Comparison of ENCODE assay signal across 9 cellular contexts in the genomic region with DNA sequence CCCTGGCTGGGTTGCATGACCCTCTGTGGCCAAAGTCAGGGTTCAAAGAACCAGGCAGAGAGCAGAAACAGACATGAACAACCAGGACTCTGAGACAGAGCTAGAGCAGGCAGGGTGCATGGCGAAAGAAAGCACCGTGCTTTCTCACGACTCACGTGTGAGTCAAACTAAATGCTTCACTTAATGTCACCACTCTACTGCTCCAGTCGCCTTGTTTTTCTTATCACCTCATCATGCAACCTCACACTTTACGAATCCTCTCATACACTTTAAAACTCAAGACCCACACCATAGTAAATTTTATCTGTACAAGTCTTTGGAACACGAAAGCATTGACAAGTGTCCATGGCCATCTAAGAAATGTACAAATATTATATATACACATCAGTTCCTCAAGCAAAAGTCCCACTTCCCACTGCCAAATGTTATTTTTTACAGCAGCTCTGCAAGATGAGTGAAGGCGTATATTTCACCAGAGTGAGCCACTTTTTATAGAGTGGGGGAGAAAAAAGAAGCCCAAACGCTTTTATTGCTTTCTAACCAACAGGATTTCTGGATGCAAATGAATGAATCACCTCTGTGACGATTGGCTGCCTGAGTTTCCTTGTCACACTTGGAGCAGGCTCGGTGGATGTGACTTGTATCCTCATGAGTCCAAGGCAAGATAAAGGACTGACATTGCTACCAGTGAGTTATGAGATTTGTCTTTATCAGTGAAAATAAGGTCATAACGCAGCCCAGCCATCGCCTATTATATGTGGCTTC. TPM values are rescaled to one million over a fixed set of nuclear protein-coding genes. Genes with fewer than 3 reads are reported as not detected.
DNase-seq lines count a peak whose midpoint lies in the region; ATAC-seq and TF ChIP-seq lines count a peak whose summit lies in the region.
"Had no signal": no experiment of that assay in that cellular context is flagged by ENCODE, and none has a peak within 500 bp of the region (broad histone marks: within the 10 kb centered on the region; RNA-seq: fewer than 3 reads in every experiment).

No MANE protein-coding gene starts in this region.

- H3K4me3 ChIP-seq in IMR-90 (ENCODE audit: insufficient read depth, low read depth, low read length): no peak overlapping the region

- no peak overlapping the region for H2BK15ac ChIP-seq in IMR-90 (ENCODE audit: low read depth, low read length)

- H3K9me1 ChIP-seq in IMR-90 (ENCODE audit: insufficient read depth, low read length): no peaks in the 10 kb centered on the region; the same call in 1 of the 2 replicates

- H2BK5ac ChIP-seq in IMR-90 (ENCODE audit: low read depth, low read length, poor library complexity, severe bottlenecking): no peak overlapping the region

- H2BK20ac ChIP-seq in IMR-90 (ENCODE audit: low read depth, low read length): no peak overlapping the region

- dilution Hi-C loops in IMR-90 (cut with HindIII; ENCODE audit: low sequenced_read_pairs, unreplicated experiment): no loop called here

- H4K8ac ChIP-seq in IMR-90 (ENCODE audit: low read depth in 2 of 2, low read length in 2 of 2): no peak overlapping the region

- H3K14ac ChIP-seq in IMR-90 (replicated peaks; ENCODE audit: low read depth, low read length): no peak overlapping the region

- no peaks in the 10 kb centered on the region for H3K4me1 ChIP-seq in IMR-90 (ENCODE audit: control insufficient read depth, insufficient read depth, low read length)

- no peak overlapping the region for H3K4ac ChIP-seq in IMR-90 (ENCODE audit: low read depth, low read length)

- H3K27me3 ChIP-seq in IMR-90 (ENCODE audit: control insufficient read depth, insufficient read depth, low read length): peaks cover 30% of the 10 kb centered on the region

- WGBS in IMR-90 (ENCODE audit: extremely low coverage in 2 of 2, insufficient read length in 1 of 2), 2 experiments: 6% methylated on average over 5 of the region's 13 CpGs; no CpG with 5 or more reads in 1 of the 2 experiments

- no peak overlapping the region for H2BK120ac ChIP-seq in IMR-90 (ENCODE audit: low read depth, low read length)

- in situ Hi-C loops in IMR-90 (cut with MboI; ENCODE audit: low sequenced_read_pairs) (no loop called here), G401 (cut with HindIII; ENCODE audit: low sequenced_read_pairs) (no loop called here)

- no peak overlapping the region for H3K23ac ChIP-seq in IMR-90 (ENCODE audit: low read depth, low read length)

- no peaks in the 10 kb centered on the region for H4K20me1 ChIP-seq in IMR-90 (ENCODE audit: insufficient read depth, low read length)

- no peak overlapping the region for H2AK5ac ChIP-seq in IMR-90 (ENCODE audit: low read depth, low read length)

- H3K56ac ChIP-seq in IMR-90 (ENCODE audit: extremely low read depth, insufficient read depth, low read length): no peak overlapping the region

- H2AFZ ChIP-seq in IMR-90 (replicated peaks; ENCODE audit: low read length, poor library complexity): peak overlapping the region; percentile 34

- ATAC-seq in IMR-90 (ENCODE audit: low read depth): peak; percentile 81
- ATAC-seq in GM21526 (IDR thresholded peaks at IDR 0.05; ENCODE audit: low FRiP score, unreplicated experiment): no peak
- no peak for ATAC-seq in sciatic nerve

- no peak overlapping the region for H4K5ac ChIP-seq in IMR-90 (ENCODE audit: low read depth, low read length)

- TF ChIP-seq POLR2A in IMR-90 (IDR thresholded peaks at IDR 0.05; ENCODE audit: low read depth, low read length): no peak

- POLR2A ChIA-PET in IMR-90 (lab: Charles Lee; ENCODE audit: unreplicated experiment): no interaction called here

- no peaks in the 10 kb centered on the region for H3K36me3 ChIP-seq in IMR-90 (ENCODE audit: control insufficient read depth, insufficient read depth, low read length)

- H3K9ac ChIP-seq in IMR-90 (ENCODE audit: low read depth, low read length): no peak overlapping the region

- BruUV-seq in IMR-90 (replicated peaks; lab: Mats Ljungman, UMichigan): no TSS peak

- H3K18ac ChIP-seq in IMR-90 (ENCODE audit: low read depth, low read length): no peak overlapping the region

- H3K27ac ChIP-seq in IMR-90 (ENCODE audit: insufficient read depth, low read length) (no peak overlapping the region), substantia nigra (ENCODE audit: low read depth, low read length, poor library complexity, severe bottlenecking) (no peak overlapping the region)

- no peak overlapping the region for H4K91ac ChIP-seq in IMR-90 (ENCODE audit: insufficient read depth, low read depth, low read length)

- intact Hi-C loops in IMR-90 (cut with micrococcal nuclease): loop anchor here (10.0 kb wide), 1 partner anchor 65 kb away; no protein-coding TSS in a partner anchor
- intact Hi-C loops in sciatic nerve (cut with DNase I): no loop called here

- peak overlapping the region; percentile 13 for H3K4me2 ChIP-seq in IMR-90 (ENCODE audit: low read depth, low read length)

- CTCF ChIA-PET in IMR-90 (lab: Yijun Ruan, JAX): no interaction called here

- no peak overlapping the region for H2AK9ac ChIP-seq in IMR-90 (replicated peaks; ENCODE audit: low read depth, low read length, poor library complexity)

- TF ChIP-seq CTCF in IMR-90 (conservative IDR thresholded peaks at IDR 0.05; ENCODE audit: low read depth, low read length): no peak

- H3K9me3 ChIP-seq in IMR-90 (ENCODE audit: control insufficient read depth, insufficient read depth, low read length): no peaks in the 10 kb centered on the region

- H3K79me1 ChIP-seq in IMR-90 (ENCODE audit: low read depth in 1 of 2, low read length in 2 of 2): no peaks in the 10 kb centered on the region

- DNase-seq in Ammon's horn (ENCODE audit: low spot score) (peak; percentile 40), IMR-90 (peak; percentile 71), SIG-M5 treated with dmso at 0.1 percent for 504 hours (lab: John Stamatoyannopoulos, UW; ENCODE audit: unreplicated experiment) (peak; percentile 92), inferior parietal cortex (ENCODE audit: extremely low spot score) (peak; percentile 57), G401 (ENCODE audit: low spot score) (no peak), substantia nigra (lab: John Stamatoyannopoulos, UW) (no peak), sciatic nerve (ENCODE audit: low spot score) (no peak)
- DNase-seq: GOT3 had no signal

- TF ChIP-seq RAD21 in IMR-90 (IDR thresholded peaks at IDR 0.05; ENCODE audit: low read length): no peak

TF ChIP-seq in IMR-90, 13 proteins besides CTCF, POLR2A, EP300 and RAD21:
- 0 out of 2 replicates have a peak, but pooled peaks have one; percentile 45 for TF ChIP-seq BHLHE40 (IDR thresholded peaks at IDR 0.05; ENCODE audit: low read depth, low read length)
- TF ChIP-seq CEBPB (IDR thresholded peaks at IDR 0.05; ENCODE audit: low read depth, low read length): no peak
TF ChIP-seq in IMR-90: peak in this region for 1.

RNA-seq across cellular contexts. Expression of a gene that starts 16.0 kb away (rescaled TPM):
- not detected in 2 replicates for total RNA-seq in IMR-90 (2012; rRNA removed)
- polyA plus RNA-seq in IMR-90 (2012; rRNA removed): not detected in 2 replicates
- polyA plus RNA-seq in IMR-90 (2012; cell fraction: cytosol; rRNA removed): not detected in 2 replicates
- polyA plus RNA-seq in IMR-90 (2012; cell fraction: nucleus; rRNA removed; ENCODE audit: low replicate concordance): not detected in 2 replicates
- total RNA-seq in G401 (2014; rRNA removed; shearing (Covaris generic)): 1.9 and 2.4 TPM in 2 replicates
- 6.8 TPM for total RNA-seq in sciatic nerve

RNA-seq across cellular contexts. Expression of a gene that starts 23.9 kb away (rescaled TPM):
- total RNA-seq in IMR-90 (2012; rRNA removed) (12.2 and 14.5 TPM in 2 replicates), sciatic nerve (43.4 TPM)
- 4.2 and 5.1 TPM in 2 replicates for polyA plus RNA-seq in IMR-90 (2012; rRNA removed)
- 1.8 and 2.1 TPM in 2 replicates for polyA plus RNA-seq in IMR-90 (2012; cell fraction: cytosol; rRNA removed)
- polyA plus RNA-seq in IMR-90 (2012; cell fraction: nucleus; rRNA removed; ENCODE audit: low replicate concordance): 1.5 and 6.1 TPM in 2 replicates
- total RNA-seq in G401 (2014; rRNA removed; shearing (Covaris generic)): 22.0 and 57.8 TPM in 2 replicates

Comparison
In these comparisons a context has a peak if more than half of its experiments do, and no peak if none do; other contexts are left out.
1. DNase-seq: peak in Ammon's horn (single experiment), IMR-90 (single experiment), SIG-M5 treated with dmso at 0.1 percent for 504 hours (single experiment) and inferior parietal cortex (single experiment); none in G401 (single experiment), substantia nigra (0 of 49) and sciatic nerve (single experiment).